Comparison of ENCODE assay signal across 7 cellular contexts in the genomic region with DNA sequence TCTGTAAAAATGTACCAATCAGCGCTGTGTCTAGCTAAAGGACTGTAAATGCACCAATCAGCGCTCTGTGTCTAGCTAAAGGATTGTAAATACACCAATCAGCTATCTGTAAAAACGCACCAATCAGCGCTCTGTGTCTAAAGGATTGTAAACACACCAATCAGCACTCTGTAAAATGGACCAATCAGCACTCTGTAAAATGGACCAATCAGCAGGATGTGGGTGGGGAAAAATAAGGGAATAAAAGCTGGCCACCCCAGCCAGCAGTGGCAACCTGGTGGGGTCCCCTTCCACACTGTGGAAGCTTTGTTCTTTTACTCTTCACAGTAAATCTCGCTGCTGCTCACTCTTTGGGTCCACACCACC. TPM values are rescaled to one million over a fixed set of nuclear protein-coding genes. Genes with fewer than 3 reads are reported as not detected.
DNase-seq lines count a peak whose midpoint lies in the region; ATAC-seq, FAIRE-seq and TF ChIP-seq lines count a peak whose summit lies in the region.
"Not testable (repeated sequence)": the region's sequence is repeated elsewhere in the genome, so short reads cannot be mapped to it uniquely, and the experiment has no call there.
"Had no signal": no experiment of that assay in that cellular context is flagged by ENCODE, and none has a peak within 500 bp of the region (broad histone marks: within the 10 kb centered on the region; RNA-seq: fewer than 3 reads in every experiment).

No MANE protein-coding gene starts in this region.

- not testable (repeated sequence) for TF ChIP-seq RAD21 in GM12878 (IDR thresholded peaks at IDR 0.05; ENCODE audit: insufficient read depth, low read depth, low read length)

- not testable (repeated sequence) for FAIRE-seq in GM12878 (lab: Jason Lieb, UNC)

- peak; percentile 24 for DNase-seq in NAMALWA (ENCODE audit: low spot score)
- not testable (repeated sequence) for DNase-seq in GM12878 (ENCODE audit: low read depth, low spot score); endodermal cell; naive B cell

- H3K4me3 Mint-ChIP-seq in endodermal cell = not testable (repeated sequence)
- peak overlapping the region in 3 of 8 donors; percentile 12 to 66 (median 29) for H3K4me3 Mint-ChIP-seq in naive B cell

- H3K4me2 ChIP-seq in GM12878 (ENCODE audit: control insufficient read depth, insufficient read depth) = not testable (repeated sequence)

- CTCF ChIA-PET in GM12878 (lab: Yijun Ruan, JAX) = interaction anchor here (0.9 to 1.6 kb wide), 3 partner anchors 8 to 92 kb away, joined by 3 to 4 read pairs (median 3); a partner anchor contains a TSS

- H3K4me1 ChIP-seq in GM12878 (ENCODE audit: control insufficient read depth, insufficient read depth, low read length); endodermal cell (ENCODE audit: control insufficient read depth, insufficient read depth, low read length): not testable (repeated sequence)

- not testable (repeated sequence) for H3K79me2 ChIP-seq in GM12878 (ENCODE audit: control insufficient read depth, insufficient read depth, low read length)

- not testable (repeated sequence) for TF ChIP-seq CTCF in GM12878 (IDR thresholded peaks at IDR 0.05 in 2 of 3, conservative IDR thresholded peaks at IDR 0.05 in 1 of 3; ENCODE audit: control insufficient read depth in 2 of 3, extremely low read depth in 1 of 3, insufficient read depth in 1 of 3, low read depth in 3 of 3, low read length in 3 of 3); endodermal cell (conservative IDR thresholded peaks at IDR 0.05)

- BruUV-seq in GM12878 (replicated peaks; lab: Mats Ljungman, UMichigan) = not testable (repeated sequence)

- H3K9me3 Mint-ChIP-seq in endodermal cell (peaks cover 20% of the 10 kb centered on the region), naive B cell (peaks cover 2 to 22% (median 5%) of the 10 kb centered on the region in 7 donors)

- SMC1A ChIA-PET in GM12878 (lab: Charles Lee; ENCODE audit: uncharacterized antibody, unreplicated experiment) = interaction anchor here (0.6 to 1.7 kb wide), 4 partner anchors 9 to 22 kb away, joined by 3 to 8 read pairs (median 5); no protein-coding TSS in a partner anchor

- not testable (repeated sequence) for H3K4me3 ChIP-seq in GM12878
- H3K4me3 ChIP-seq in endodermal cell (ENCODE audit: low read length) = peak overlapping the region; percentile 8

- H3K4me1 Mint-ChIP-seq in endodermal cell (peaks cover 23% of the 10 kb centered on the region), naive B cell (peaks cover 42 to 86% (median 62%) of the 10 kb centered on the region in 3 donors)

- RAD21 ChIA-PET in GM12878 (lab: Charles Lee; ENCODE audit: unreplicated experiment) = interaction anchor here (0.9 to 1.1 kb wide), 2 partner anchors 13 to 74 kb away, joined by 3 read pairs; no protein-coding TSS in a partner anchor

- H3K36me3 ChIP-seq in GM12878 (ENCODE audit: control insufficient read depth in 2 of 2, insufficient read depth in 2 of 2, low read length in 1 of 2); endodermal cell (ENCODE audit: control insufficient read depth, insufficient read depth, low read length): not testable (repeated sequence)

- intact Hi-C loops in GM12878 (cut with micrococcal nuclease; ENCODE audit: unreplicated experiment) = not testable (repeated sequence)

- in situ Hi-C loops in GM12878 (cut with MboI) = not testable (repeated sequence)

- H3K27ac Mint-ChIP-seq in endodermal cell = not testable (repeated sequence)
- H3K27ac Mint-ChIP-seq in naive B cell = peak overlapping the region in 5 of 6 donors; percentile 29 to 100 (median 85)

- H2AFZ ChIP-seq in GM12878 (ENCODE audit: control insufficient read depth, low read depth, low read length) = not testable (repeated sequence)

- not testable (repeated sequence) for TF ChIP-seq POLR2A in GM12878 (IDR thresholded peaks at IDR 0.05; ENCODE audit: low read depth, low read length)

- peaks cover 13% of the 10 kb centered on the region for H3K9me3 ChIP-seq in GM12878 (replicated peaks; ENCODE audit: control insufficient read depth, insufficient read depth, low read length)
- H3K9me3 ChIP-seq in endodermal cell (ENCODE audit: control insufficient read depth, low read length) = peaks cover 35% of the 10 kb centered on the region

- H4K20me1 ChIP-seq in GM12878 (ENCODE audit: control insufficient read depth, insufficient read depth) = not testable (repeated sequence)

- H3K27ac ChIP-seq in GM12878 (ENCODE audit: control insufficient read depth, insufficient read depth); endodermal cell (ENCODE audit: low read depth, low read length): not testable (repeated sequence)

- not testable (repeated sequence) for TF ChIP-seq EP300 in GM12878 (IDR thresholded peaks at IDR 0.05; ENCODE audit: borderline replicate concordance in 1 of 2, control insufficient read depth in 1 of 2, low read depth in 2 of 2, low read length in 2 of 2)

- POLR2A ChIA-PET in GM12878 (lab: Charles Lee) = interaction anchor here (1.1 kb wide), 1 partner anchor 18 kb away, joined by 4 read pairs; no protein-coding TSS in a partner anchor

- H3K36me3 Mint-ChIP-seq in endodermal cell (ENCODE audit: low read depth) (peaks cover 12% of the 10 kb centered on the region), naive B cell (peaks cover 28 to 43% of the 10 kb centered on the region in 2 donors)

- 96% methylated on average over 5 of the region's 5 CpGs for WGBS in GM12878 (ENCODE audit: insufficient coverage, insufficient replicate concordance, low lambda C conversion rate, missing lambda C conversion rate)
- WGBS in endodermal cell (ENCODE audit: insufficient coverage in 1 of 2, insufficient read length in 1 of 2), 2 experiments = 94 to 98% methylated on average over 3 to 5 of the region's 5 CpGs

- not testable (repeated sequence) for H3K27me3 ChIP-seq in GM12878 (replicated peaks in 1 of 2; ENCODE audit: control insufficient read depth in 2 of 2, insufficient read depth in 2 of 2, low read length in 1 of 2); endodermal cell (ENCODE audit: control insufficient read depth, insufficient read depth, low read length, poor library complexity, severe bottlenecking)

- H3K9ac ChIP-seq in GM12878 (ENCODE audit: control insufficient read depth, insufficient read depth, low read length); endodermal cell (ENCODE audit: extremely low read depth, low read length, poor library complexity, severe bottlenecking): not testable (repeated sequence)

- H3K27me3 Mint-ChIP-seq in endodermal cell (ENCODE audit: insufficient read depth); naive B cell: not testable (repeated sequence)

- ATAC-seq in GM12878; naive B cell (ENCODE audit: low read depth in 2 of 2): not testable (repeated sequence)

TF ChIP-seq in GM12878, 131 proteins besides CTCF, POLR2A, EP300 and RAD21:
- TF ChIP-seq, protein P1, sequence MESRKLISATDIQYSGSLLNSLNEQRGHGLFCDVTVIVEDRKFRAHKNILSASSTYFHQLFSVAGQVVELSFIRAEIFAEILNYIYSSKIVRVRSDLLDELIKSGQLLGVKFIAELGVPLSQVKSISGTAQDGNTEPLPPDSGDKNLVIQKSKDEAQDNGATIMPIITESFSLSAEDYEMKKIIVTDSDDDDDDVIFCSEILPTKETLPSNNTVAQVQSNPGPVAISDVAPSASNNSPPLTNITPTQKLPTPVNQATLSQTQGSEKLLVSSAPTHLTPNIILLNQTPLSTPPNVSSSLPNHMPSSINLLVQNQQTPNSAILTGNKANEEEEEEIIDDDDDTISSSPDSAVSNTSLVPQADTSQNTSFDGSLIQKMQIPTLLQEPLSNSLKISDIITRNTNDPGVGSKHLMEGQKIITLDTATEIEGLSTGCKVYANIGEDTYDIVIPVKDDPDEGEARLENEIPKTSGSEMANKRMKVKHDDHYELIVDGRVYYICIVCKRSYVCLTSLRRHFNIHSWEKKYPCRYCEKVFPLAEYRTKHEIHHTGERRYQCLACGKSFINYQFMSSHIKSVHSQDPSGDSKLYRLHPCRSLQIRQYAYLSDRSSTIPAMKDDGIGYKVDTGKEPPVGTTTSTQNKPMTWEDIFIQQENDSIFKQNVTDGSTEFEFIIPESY (IDR thresholded peaks at IDR 0.05) = peak; percentile 52; the same call in 1 of the 2 replicates
TF ChIP-seq in GM12878: peak in this region for 1; not testable (repeated sequence) for 130.

RNA-seq across cellular contexts. Expression of a gene that starts 23.2 kb away (rescaled TPM):
- 51.4 and 55.7 TPM in 2 replicates for total RNA-seq in GM12878 (2013; cell fraction: nucleolus; rRNA removed)
- total RNA-seq in GM12878 (2014; rRNA removed) = 4.7 and 5.8 TPM in 2 replicates
- total RNA-seq in GM12878 (2014; rRNA removed; fragmentation: Illumina TruSeq; extraction: Trizol) = 5.8 and 6.1 TPM in 2 replicates
- 4.4 and 5.6 TPM in 2 replicates for total RNA-seq in GM12878 (2021)
- 2.1 TPM for polyA plus RNA-seq in GM12878 (2011; ENCODE audit: low read depth)
- 13.5 and 20.4 TPM in 2 replicates for polyA plus RNA-seq in GM12878 (2011; rRNA removed)
- 5.3 and 5.8 TPM in 2 replicates for polyA plus RNA-seq in GM12878 (2011; cell fraction: cytosol; rRNA removed)
- polyA plus RNA-seq in GM12878 (2011; cell fraction: nucleus; rRNA removed) = 33.4 and 41.9 TPM in 2 replicates
- 3.0 and 3.9 TPM in 2 replicates for polyA plus RNA-seq in GM12878 (2012)
- polyA plus RNA-seq in GM12878 (2014; fragmentation: Illumina TruSeq; extraction: Trizol) = 2.3 and 2.5 TPM in 2 replicates
- 1 to 10 TPM; 1.1 to 1.9 TPM for polyA plus RNA-seq in GM12878 (2014; fragmentation: Nextera tagmentation; extraction: Ambion mirVana)
- 1.8 and 2.4 TPM in 2 replicates for polyA plus RNA-seq in GM12878 (2014; rRNA removed)
- 1 to 10 TPM; 3.6 to 6.0 TPM for polyA plus RNA-seq in GM12878 (2016; fragmentation: Nextera tagmentation; extraction: Ambion mirVana)
- polyA minus RNA-seq in GM12878 (2011; rRNA and poly(A)+ RNA removed) = 49.5 and 53.5 TPM in 2 replicates
- polyA minus RNA-seq in GM12878 (2011; cell fraction: cytosol; rRNA and poly(A)+ RNA removed) = 6.8 and 10.3 TPM in 2 replicates
- 110 and 164 TPM in 2 replicates for polyA minus RNA-seq in GM12878 (2011; cell fraction: nucleus; rRNA and poly(A)+ RNA removed)
- total RNA-seq in endodermal cell = 1 to 10 TPM; 1.4 to 1.5 TPM
- polyA plus RNA-seq in endodermal cell (2013, experiment 1 of 2) = 0.18 TPM
- 0.21 TPM for polyA plus RNA-seq in endodermal cell (2013, experiment 2 of 2)
- 10 to 100 TPM; 14.1 to 47.3 (median 31.9) TPM for polyA plus RNA-seq in naive B cell (ENCODE audit: low read depth in 6 of 6)
- total RNA-seq: Caco-2; Calu3; CD4-positive, alpha-beta T cell had no signal
